In the genomic region with DNA sequence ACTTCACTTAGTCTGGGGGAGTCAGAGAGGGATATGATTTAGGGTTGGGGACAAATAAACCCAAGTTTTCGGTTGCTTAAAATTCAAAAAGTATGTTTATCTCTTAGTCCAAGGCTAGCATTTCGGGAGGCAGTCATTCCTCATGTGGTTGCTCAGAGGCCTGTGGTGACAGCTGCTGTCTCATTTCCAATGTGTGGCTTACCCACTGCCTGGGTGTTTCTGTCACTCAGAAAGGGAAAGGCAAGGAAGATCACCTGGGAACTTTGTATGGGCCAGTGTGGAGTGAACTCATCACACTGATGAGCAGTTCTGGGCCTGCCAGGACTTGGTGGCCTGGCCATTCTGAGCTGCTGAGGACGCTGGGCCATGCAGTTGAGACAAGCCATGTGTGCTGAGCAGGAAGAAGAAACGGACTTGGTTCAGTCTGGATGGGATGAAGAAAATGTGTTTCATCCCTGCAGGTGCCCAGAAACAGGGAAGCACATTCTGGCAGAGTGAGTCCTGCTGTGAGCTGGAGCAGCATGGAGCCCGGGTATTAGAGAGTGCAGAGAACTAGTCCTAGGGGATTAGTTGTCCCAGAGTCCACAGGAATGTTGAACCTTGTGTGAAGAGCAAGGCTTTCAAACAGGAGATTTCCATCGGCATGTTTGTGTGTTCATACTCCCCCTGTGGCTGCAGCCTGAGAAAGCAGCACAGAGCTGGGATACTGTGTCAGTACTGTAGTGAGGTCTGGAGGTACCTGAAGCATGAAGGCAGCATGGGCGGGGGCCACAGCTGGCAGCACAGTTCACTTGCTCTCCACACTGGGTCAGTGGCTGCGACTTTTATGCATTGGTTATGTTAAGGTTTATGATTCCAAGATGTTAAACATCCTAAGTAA, we compare ENCODE assay signal across 12 cellular contexts.
DNase-seq lines count a peak whose midpoint lies in the region; ATAC-seq, FAIRE-seq and TF ChIP-seq lines count a peak whose summit lies in the region.
"Had no signal": no experiment of that assay in that cellular context is flagged by ENCODE, and none has a peak within 500 bp of the region (broad histone marks: within the 10 kb centered on the region; RNA-seq: fewer than 3 reads in every experiment).

No MANE protein-coding gene starts in this region.

- RAD21 ChIA-PET in HCT116 (lab: Charles Lee; ENCODE audit: low non-redundant PET in 1 of 2, low total read pairs in 2 of 2, uncharacterized antibody in 2 of 2, unreplicated experiment in 2 of 2), result interaction anchor here in 1 of 2 experiments (0.6 kb wide), 1 partner anchor 220 kb away, joined by 3 read pairs; no protein-coding TSS in a partner anchor

- H3K4me2 ChIP-seq in HCT116 (ENCODE audit: low read length), result no peak overlapping the region

- no peak overlapping the region for H3K27ac ChIP-seq in HCT116 (ENCODE audit: low read depth, low read length)
- no peak overlapping the region for H3K27ac ChIP-seq in kidney (ENCODE audit: low read depth in 2 of 2, low read length in 2 of 2)

- no peaks in the 10 kb centered on the region for H3K9me2 ChIP-seq in HCT116 (ENCODE audit: insufficient read depth)

- no peaks in the 10 kb centered on the region for H3K27me3 ChIP-seq in HCT116 (ENCODE audit: insufficient read depth, low read length)

- TF ChIP-seq CTCF in AG04449 (IDR thresholded peaks at IDR 0.05; ENCODE audit: insufficient read depth, low read length, missing control alignments), result peak; percentile 48
- 0 out of 6 replicates have a peak, but pooled peaks of 1 of the 3 experiments have one; percentile 12 for TF ChIP-seq CTCF in HCT116 (IDR thresholded peaks at IDR 0.05 in 2 of 3, conservative IDR thresholded peaks at IDR 0.05 in 1 of 3; ENCODE audit: borderline replicate concordance in 1 of 3, insufficient read depth in 1 of 3, low read depth in 2 of 3, low read length in 2 of 3)
- TF ChIP-seq CTCF in kidney (IDR thresholded peaks at IDR 0.05; ENCODE audit: borderline replicate concordance, extremely low read depth, insufficient read depth), result no peak

- H3K4me3 ChIP-seq in AG04449 (ENCODE audit: low read depth, low read length) (no peak overlapping the region), HCT116 (replicated peaks in 1 of 2; ENCODE audit: low read depth in 1 of 2, low read length in 2 of 2) (no peak overlapping the region), kidney (ENCODE audit: low read length in 2 of 2) (no peak overlapping the region)

- no peak for FAIRE-seq in kidney (lab: Jason Lieb, UNC)

- TF ChIP-seq POLR2A in HCT116 (IDR thresholded peaks at IDR 0.05; ENCODE audit: borderline replicate concordance, extremely low read depth, insufficient read depth, insufficient read length), result no peak

- H3K79me2 ChIP-seq in HCT116 (ENCODE audit: insufficient read depth, low read length), result no peaks in the 10 kb centered on the region

- H3K4me1 ChIP-seq in HCT116 (ENCODE audit: control insufficient read depth in 1 of 2, insufficient read depth in 2 of 2, low read length in 2 of 2) (no peaks in the 10 kb centered on the region), kidney (ENCODE audit: control insufficient read depth in 1 of 2, insufficient read depth in 1 of 2, low read depth in 1 of 2, low read length in 2 of 2) (no peaks in the 10 kb centered on the region)

- H3K9me3 ChIP-seq in HCT116 (ENCODE audit: control insufficient read depth in 1 of 2, insufficient read depth in 1 of 2, low read depth in 1 of 2, low read length in 2 of 2) (no peaks in the 10 kb centered on the region), kidney (ENCODE audit: control insufficient read depth in 1 of 2, low read length in 2 of 2) (no peaks in the 10 kb centered on the region)

- H4K20me1 ChIP-seq in HCT116 (ENCODE audit: insufficient read depth), result no peaks in the 10 kb centered on the region

- TF ChIP-seq RAD21 in HCT116 (IDR thresholded peaks at IDR 0.05; ENCODE audit: low read depth), result peak; percentile 34

- peak; percentile 72 for ATAC-seq in HCT116
- no peak for ATAC-seq in activated CD4-positive, CD25-positive, alpha-beta regulatory T cell treated with anti-CD3 and anti-CD28 coated beads, Interleukin-2, amount 50 U/mL, for 24 hours

- no peak overlapping the region for H2AFZ ChIP-seq in HCT116 (ENCODE audit: low read depth, low read length, poor library complexity, severe bottlenecking)

- CTCF ChIA-PET in AG04449 (lab: Yijun Ruan, JAX) (interaction anchor here (0.7 to 4.4 kb wide), 3 partner anchors 15 to 210 kb away, joined by 4 to 37 read pairs (median 4); a partner anchor contains a TSS), HCT116 (lab: Charles Lee) (no interaction called here)

- H3K36me3 ChIP-seq in HCT116 (ENCODE audit: control insufficient read depth in 1 of 2, insufficient read depth in 2 of 2, low read length in 2 of 2) (no peaks in the 10 kb centered on the region), kidney (ENCODE audit: control insufficient read depth in 1 of 2, insufficient read depth in 2 of 2, low read length in 2 of 2) (no peaks in the 10 kb centered on the region)

- intact Hi-C loops in HCT116 (cut with micrococcal nuclease), result no loop called here
- intact Hi-C loops in kidney (cut with DNase I), result no loop called here

- no TSS peak for BruUV-seq in HCT116 (replicated peaks; lab: Mats Ljungman, UMichigan)

- H3K9ac ChIP-seq in HCT116 (ENCODE audit: low read length), result no peak overlapping the region
- H3K9ac ChIP-seq in kidney (ENCODE audit: low read length in 2 of 2), result no peak overlapping the region

- POLR2A ChIA-PET in AG04449 (lab: Yijun Ruan, JAX), result no interaction called here
- POLR2A ChIA-PET in HCT116 (lab: Charles Lee), result no interaction called here

- DNase-seq in AG04449 (ENCODE audit: low read depth, low spot score) (no peak), HCT116 (ENCODE audit: low read depth, low spot score) (no peak), astrocyte of the hippocampus (ENCODE audit: low read depth, low spot score) (peak; percentile 34), kidney (peak; percentile 61), AG20443 (ENCODE audit: low spot score) (no peak), NCI-H146 treated with DMSO at 0.1 percent for 48 hours (lab: John Stamatoyannopoulos, UW; ENCODE audit: unreplicated experiment) (no peak), globus pallidus (ENCODE audit: low spot score) (no peak)
- DNase-seq: activated CD4-positive, alpha-beta T cell treated with anti-CD3 and anti-CD28 coated beads, Interleukin-2, amount 10 ng/mL, durations not matched to agents 24 days and 14 days; CD4-positive, CD25-positive, alpha-beta regulatory T cell; NCI-H2029; stimulated activated naive B cell treated with anti-CD40 and anti-IgM and Interleukin-4, amounts not matched to agents 10 μg/mL and 1 μg/mL and 100 μg/mL, for 72 hours had no signal

TF ChIP-seq in HCT116, 20 proteins besides CTCF, POLR2A, EP300 and RAD21:
- TF ChIP-seq EZH2 (IDR thresholded peaks at IDR 0.05) (no peak), ZNF274 (IDR thresholded peaks at IDR 0.05; ENCODE audit: low read depth, low read length) (no peak), POLR2AphosphoS5 (IDR thresholded peaks at IDR 0.05; ENCODE audit: low read depth, low read length) (no peak), SP1 (IDR thresholded peaks at IDR 0.05; ENCODE audit: low read depth) (no peak), CBX3 (IDR thresholded peaks at IDR 0.05; ENCODE audit: low read depth) (no peak), CEBPB (IDR thresholded peaks at IDR 0.05; ENCODE audit: low read depth) (no peak), YY1 (IDR thresholded peaks at IDR 0.05; ENCODE audit: extremely low read depth, insufficient replicate concordance, low read depth, low read length) (no peak), EGR1 (IDR thresholded peaks at IDR 0.05; ENCODE audit: low read depth) (no peak), EZH2phosphoT487 (IDR thresholded peaks at IDR 0.05; ENCODE audit: borderline replicate concordance) (no peak), ZFX (IDR thresholded peaks at IDR 0.05) (no peak), ELF1 (IDR thresholded peaks at IDR 0.05; ENCODE audit: borderline replicate concordance, low read depth) (no peak), FOSL1 (IDR thresholded peaks at IDR 0.05; ENCODE audit: low read depth) (no peak)
- TF ChIP-seq, protein P1, sequence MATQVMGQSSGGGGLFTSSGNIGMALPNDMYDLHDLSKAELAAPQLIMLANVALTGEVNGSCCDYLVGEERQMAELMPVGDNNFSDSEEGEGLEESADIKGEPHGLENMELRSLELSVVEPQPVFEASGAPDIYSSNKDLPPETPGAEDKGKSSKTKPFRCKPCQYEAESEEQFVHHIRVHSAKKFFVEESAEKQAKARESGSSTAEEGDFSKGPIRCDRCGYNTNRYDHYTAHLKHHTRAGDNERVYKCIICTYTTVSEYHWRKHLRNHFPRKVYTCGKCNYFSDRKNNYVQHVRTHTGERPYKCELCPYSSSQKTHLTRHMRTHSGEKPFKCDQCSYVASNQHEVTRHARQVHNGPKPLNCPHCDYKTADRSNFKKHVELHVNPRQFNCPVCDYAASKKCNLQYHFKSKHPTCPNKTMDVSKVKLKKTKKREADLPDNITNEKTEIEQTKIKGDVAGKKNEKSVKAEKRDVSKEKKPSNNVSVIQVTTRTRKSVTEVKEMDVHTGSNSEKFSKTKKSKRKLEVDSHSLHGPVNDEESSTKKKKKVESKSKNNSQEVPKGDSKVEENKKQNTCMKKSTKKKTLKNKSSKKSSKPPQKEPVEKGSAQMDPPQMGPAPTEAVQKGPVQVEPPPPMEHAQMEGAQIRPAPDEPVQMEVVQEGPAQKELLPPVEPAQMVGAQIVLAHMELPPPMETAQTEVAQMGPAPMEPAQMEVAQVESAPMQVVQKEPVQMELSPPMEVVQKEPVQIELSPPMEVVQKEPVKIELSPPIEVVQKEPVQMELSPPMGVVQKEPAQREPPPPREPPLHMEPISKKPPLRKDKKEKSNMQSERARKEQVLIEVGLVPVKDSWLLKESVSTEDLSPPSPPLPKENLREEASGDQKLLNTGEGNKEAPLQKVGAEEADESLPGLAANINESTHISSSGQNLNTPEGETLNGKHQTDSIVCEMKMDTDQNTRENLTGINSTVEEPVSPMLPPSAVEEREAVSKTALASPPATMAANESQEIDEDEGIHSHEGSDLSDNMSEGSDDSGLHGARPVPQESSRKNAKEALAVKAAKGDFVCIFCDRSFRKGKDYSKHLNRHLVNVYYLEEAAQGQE (IDR thresholded peaks at IDR 0.05; ENCODE audit: low read depth), result no peak
- TF ChIP-seq, protein P2, sequence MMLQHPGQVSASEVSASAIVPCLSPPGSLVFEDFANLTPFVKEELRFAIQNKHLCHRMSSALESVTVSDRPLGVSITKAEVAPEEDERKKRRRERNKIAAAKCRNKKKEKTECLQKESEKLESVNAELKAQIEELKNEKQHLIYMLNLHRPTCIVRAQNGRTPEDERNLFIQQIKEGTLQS (IDR thresholded peaks at IDR 0.05), result no peak

Comparison
In these comparisons a context has a peak if more than half of its experiments do, and no peak if none do; other contexts are left out.
1. DNase-seq: peak in astrocyte of the hippocampus (single experiment) and kidney (single experiment); none in AG04449 (single experiment), HCT116 (single experiment), AG20443 (single experiment), NCI-H146 treated with DMSO at 0.1 percent for 48 hours (single experiment) and globus pallidus (single experiment).